ENCODE assay signal across 8 cellular contexts in genomic region chr2:130342533-130343275, GRCh38. TPM values are rescaled to one million over a fixed set of nuclear protein-coding genes. Genes with fewer than 3 reads are reported as not detected.
DNase-seq lines count a peak whose midpoint lies in the region; TF ChIP-seq lines count a peak whose summit lies in the region.

Gene IMP4, plus strand, starts transcription at chr2:130342897. Its CDS starts 36 bp downstream, at chr2:130342933.

- H2BK15ac ChIP-seq in mesendoderm (replicated peaks; ENCODE audit: low read depth): no peak within 1 kb of the TSS

- H3K4me2 ChIP-seq in mesendoderm (ENCODE audit: low read length): peak within 1 kb of the TSS; percentile 84

- H2BK5ac ChIP-seq in mesendoderm (ENCODE audit: low read length): no peak within 1 kb of the TSS

- H3K4me3 ChIP-seq in endocrine pancreas (ENCODE audit: control insufficient read depth, insufficient read depth, low read length) (peak within 1 kb of the TSS; percentile 85), mesendoderm (ENCODE audit: low read length) (peak within 1 kb of the TSS; percentile 97)

- peak; percentile 96 for DNase-seq in COLO829 (ENCODE audit: low spot score)
- peak; percentile 91 for DNase-seq in GM20000 (ENCODE audit: low spot score)
- DNase-seq in HT1080 (ENCODE audit: low read depth): peak; percentile 98
- DNase-seq in NOMO-1 treated with DMSO at 0.1 percent for 48 hours (lab: John Stamatoyannopoulos, UW; ENCODE audit: unreplicated experiment): peak; percentile 99
- DNase-seq in activated CD8-positive, alpha-beta memory T cell treated with anti-CD3 and anti-CD28 coated beads for 48 hours (ENCODE audit: low read depth in 2 of 3, low spot score in 2 of 3): peak; percentile 62 to 79 (median 77)
- DNase-seq in mesendoderm: peak; percentile 100
- peak; percentile 74 for DNase-seq in stimulated activated CD8-positive, alpha-beta memory T cell treated with anti-CD3 and anti-CD28 coated beads, Interleukin-15, amount 100 ng/mL, for 24 hours (ENCODE audit: low read depth)

- no peaks in the 10 kb centered on the region for H3K4me1 ChIP-seq in endocrine pancreas (ENCODE audit: control insufficient read depth, insufficient read depth, low read length)
- H3K4me1 ChIP-seq in mesendoderm (ENCODE audit: control insufficient read depth, low read depth, low read length): no peaks in the 10 kb centered on the region

- peaks cover 13% of the 10 kb centered on the region for H3K79me2 ChIP-seq in mesendoderm (ENCODE audit: control insufficient read depth, insufficient read depth, low read length)

- H3K27me3 ChIP-seq in endocrine pancreas (ENCODE audit: control insufficient read depth, insufficient read depth, low read length) (no peaks in the 10 kb centered on the region), mesendoderm (ENCODE audit: insufficient read depth, low read length, poor library complexity) (no peaks in the 10 kb centered on the region)

- no peak within 1 kb of the TSS for H3K23ac ChIP-seq in mesendoderm (ENCODE audit: low read length)

- no peak within 1 kb of the TSS for H4K5ac ChIP-seq in mesendoderm (ENCODE audit: low read length)

- no peak within 1 kb of the TSS for H2BK120ac ChIP-seq in mesendoderm (ENCODE audit: low read depth, low read length)

- TF ChIP-seq CTCF in GM20000 (IDR thresholded peaks at IDR 0.05; ENCODE audit: extremely low read depth, missing control alignments): no peak

- H3K4ac ChIP-seq in mesendoderm (ENCODE audit: low read depth, low read length): peak within 1 kb of the TSS; percentile 10

- no peak within 1 kb of the TSS for H4K8ac ChIP-seq in mesendoderm (ENCODE audit: low read depth, low read length)

- H3K9ac ChIP-seq in endocrine pancreas (ENCODE audit: control insufficient read depth, insufficient read depth, low read length) (peak within 1 kb of the TSS; percentile 87), mesendoderm (ENCODE audit: low read length) (peak within 1 kb of the TSS; percentile 90)

- peaks cover 10% of the 10 kb centered on the region for H3K79me1 ChIP-seq in mesendoderm (ENCODE audit: low read length)

- no peaks in the 10 kb centered on the region for H3K9me3 ChIP-seq in endocrine pancreas (ENCODE audit: control insufficient read depth, low read length)

- no peaks in the 10 kb centered on the region for H3K36me3 ChIP-seq in endocrine pancreas (ENCODE audit: control insufficient read depth, insufficient read depth, low read length)
- H3K36me3 ChIP-seq in mesendoderm (ENCODE audit: control insufficient read depth, insufficient read depth, low read length): peaks cover 8% of the 10 kb centered on the region

- no peak within 1 kb of the TSS for H2AK5ac ChIP-seq in mesendoderm (ENCODE audit: low read length)

- H3K56ac ChIP-seq in mesendoderm (ENCODE audit: low read length): peak within 1 kb of the TSS; percentile 90

- WGBS in mesendoderm (ENCODE audit: extremely low coverage, insufficient coverage, low lambda C conversion rate): no CpG with 5 or more reads among the region's 60 CpGs

- peak within 1 kb of the TSS; percentile 62 for H3K18ac ChIP-seq in mesendoderm (ENCODE audit: low read length)

- peak within 1 kb of the TSS; percentile 34 for H3K27ac ChIP-seq in mesendoderm (ENCODE audit: low read depth, low read length)

RNA-seq across cellular contexts. Expression of gene IMP4, which starts in this region (rescaled TPM):
- total RNA-seq in HT1080 (2014; rRNA removed; shearing (Covaris generic)): 213 and 223 TPM in 2 replicates
- polyA plus RNA-seq in HT1080 (2015; cell fraction: cytosol; rRNA removed): 171 and 185 TPM in 2 replicates
- 155 and 170 TPM in 2 replicates for polyA plus RNA-seq in HT1080 (2015; cell fraction: nucleus; rRNA removed)
- polyA plus RNA-seq in mesendoderm (2013, experiment 1 of 2): 106 TPM
- 114 TPM for polyA plus RNA-seq in mesendoderm (2013, experiment 2 of 2)

Comparison
In these comparisons a context has a peak if more than half of its experiments do, and no peak if none do; other contexts are left out.
1. Peak in every context shown above with its lines: DNase-seq, H3K4me3 ChIP-seq and H3K27ac ChIP-seq.